In the genomic region with DNA sequence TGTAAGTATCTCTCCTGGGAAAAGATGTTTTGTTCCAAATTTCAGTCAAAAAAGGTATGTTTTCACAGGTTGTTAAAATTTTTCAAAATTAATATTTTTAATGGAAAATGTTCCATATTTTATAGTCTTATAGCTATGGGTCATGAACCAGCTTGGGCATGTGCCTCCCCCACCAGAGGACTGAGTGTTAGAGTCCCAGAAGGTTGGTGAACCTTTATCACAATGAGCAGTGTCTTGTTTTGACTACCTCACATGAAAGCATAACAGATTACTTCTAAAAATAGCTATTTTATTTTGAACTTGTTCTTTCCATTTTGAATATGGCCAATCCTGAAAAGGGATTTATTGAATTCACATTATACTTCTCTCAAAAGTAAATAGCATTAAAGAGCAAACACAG, we compare ENCODE assay signal across 25 cellular contexts.
"Had no signal": no experiment of that assay in that cellular context is flagged by ENCODE, and none has a peak within 500 bp of the region (broad histone marks: within the 10 kb centered on the region; RNA-seq: fewer than 3 reads in every experiment).

No MANE protein-coding gene starts in this region.

- H3K9me3 ChIP-seq: lower lobe of right lung, pancreas, psoas muscle, transverse colon, upper lobe of left lung, vagina had no signal

- H3K27ac ChIP-seq: lower lobe of right lung, pancreas, psoas muscle, skin epidermis, spleen, transverse colon, upper lobe of left lung, vagina had no signal

- H3K36me3 ChIP-seq: lower lobe of right lung, pancreas, spleen, transverse colon, upper lobe of left lung, vagina had no signal

- H3K4me1 ChIP-seq: lower lobe of right lung, pancreas, spleen, transverse colon, upper lobe of left lung, vagina had no signal

- H3K4me3 ChIP-seq: lower lobe of right lung, pancreas, psoas muscle, skin epidermis, spleen, transverse colon, upper lobe of left lung, vagina had no signal

- ATAC-seq: left colon; lower lobe of right lung; naive thymus-derived CD8-positive, alpha-beta T cell; pancreas; psoas muscle; sciatic nerve; stimulated activated memory B cell treated with anti-CD40 and anti-IgM and Interleukin-4, amounts not matched to agents 10 μg/mL and 1 μg/mL and 100 μg/mL, for 72 hours; stimulated activated naive CD8-positive, alpha-beta T cell treated with anti-CD3 and anti-CD28 coated beads, Interleukin-15, amount 100 ng/mL, for 72 hours had no signal

- DNase-seq: head of caudate nucleus; hypothalamus; immature natural killer cell; kidney; left colon; lower lobe of right lung; mammary epithelial cell; mesenchymal stem cell; naive thymus-derived CD8-positive, alpha-beta T cell; nucleus accumbens; pancreas; psoas muscle; spleen; stimulated activated CD4-positive, alpha-beta T cell treated with anti-CD3 and anti-CD28 coated beads, Interleukin-2, amount 100 ng/mL, for 48 hours; stimulated activated CD4-positive, alpha-beta T cell treated with anti-CD3 and anti-CD28 coated beads, Interleukin-4, amount 100 ng/mL, for 4 hours; stimulated activated CD8-positive, alpha-beta memory T cell treated with anti-CD3 and anti-CD28 coated beads, Interleukin-4, amount 100 ng/mL, for 48 hours; stimulated activated naive CD4-positive, alpha-beta T cell treated with Interleukin-2 at 50 U/mL for 16 hours; stimulated activated naive CD8-positive, alpha-beta T cell treated with anti-CD3 and anti-CD28 coated beads, Interleukin-15, amount 100 ng/mL, for 72 hours; substantia nigra; transverse colon; upper lobe of left lung had no signal

- H3K27me3 ChIP-seq: pancreas, spleen, transverse colon, upper lobe of left lung, vagina had no signal
